In the genomic region with DNA sequence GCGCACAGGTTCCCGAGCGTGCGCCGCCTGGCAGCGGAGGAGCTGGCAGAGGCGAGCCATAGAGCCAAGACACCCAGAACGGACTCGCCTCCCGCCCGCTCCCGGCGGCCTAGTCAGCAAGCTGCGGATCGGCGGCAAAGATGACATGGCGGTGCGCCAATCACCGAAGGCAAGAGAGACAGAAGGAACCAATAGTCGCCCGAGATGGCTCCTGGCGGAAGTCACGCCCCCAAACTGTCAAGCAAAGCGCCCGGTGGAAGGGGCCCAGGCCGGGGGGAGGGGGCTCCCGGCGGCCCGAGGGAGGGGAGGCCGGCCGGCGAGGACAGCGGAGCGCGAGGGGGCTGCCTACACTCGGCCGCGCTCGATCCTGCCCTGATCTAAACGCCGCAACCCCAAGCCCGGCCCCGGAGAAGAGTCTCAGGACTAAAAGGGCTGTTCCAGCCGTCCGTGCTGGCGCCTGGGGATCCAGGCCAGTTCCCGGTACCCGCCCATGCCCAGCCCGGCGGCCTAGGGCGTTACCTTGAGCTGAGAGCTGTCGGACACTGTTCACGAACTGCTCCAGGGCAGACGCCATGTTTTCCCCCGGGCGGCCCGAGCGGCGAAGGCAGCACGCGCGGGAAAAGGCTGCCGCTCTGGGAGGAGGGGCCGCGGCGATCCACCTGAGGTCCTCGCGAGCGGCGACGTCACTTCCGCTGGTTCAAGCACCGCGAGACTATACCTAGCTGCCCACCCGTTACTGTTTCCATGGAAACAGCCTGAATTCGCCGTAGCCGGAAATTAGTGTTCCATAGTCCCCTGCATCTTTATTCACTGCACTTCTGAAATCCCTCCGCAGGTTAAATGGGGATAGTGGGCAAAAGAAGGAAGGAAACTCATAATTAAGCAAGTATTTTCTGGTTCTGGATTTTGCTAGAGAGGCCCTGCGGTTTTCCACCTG, we compare ENCODE assay signal across 1 cellular context.
TF ChIP-seq lines count a peak whose summit lies in the region.

A gene (minus strand): TSS at position 634 of the 937 bp plus-strand sequence. CDS start 60 bp downstream, at position 574.

TF ChIP-seq in HepG2, 621 proteins besides CTCF, POLR2A, EP300 and RAD21 (continued from another document and continues in another):
- TF ChIP-seq, protein P1, sequence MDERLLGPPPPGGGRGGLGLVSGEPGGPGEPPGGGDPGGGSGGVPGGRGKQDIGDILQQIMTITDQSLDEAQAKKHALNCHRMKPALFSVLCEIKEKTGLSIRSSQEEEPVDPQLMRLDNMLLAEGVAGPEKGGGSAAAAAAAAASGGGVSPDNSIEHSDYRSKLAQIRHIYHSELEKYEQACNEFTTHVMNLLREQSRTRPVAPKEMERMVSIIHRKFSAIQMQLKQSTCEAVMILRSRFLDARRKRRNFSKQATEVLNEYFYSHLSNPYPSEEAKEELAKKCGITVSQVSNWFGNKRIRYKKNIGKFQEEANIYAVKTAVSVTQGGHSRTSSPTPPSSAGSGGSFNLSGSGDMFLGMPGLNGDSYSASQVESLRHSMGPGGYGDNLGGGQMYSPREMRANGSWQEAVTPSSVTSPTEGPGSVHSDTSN (CRISPR knock-in tag; IDR thresholded peaks at IDR 0.05) = peak; percentile 87
- TF ChIP-seq ZNF878 (CRISPR knock-in tag; IDR thresholded peaks at IDR 0.05) (no peak), ZNF7 (CRISPR knock-in tag; IDR thresholded peaks at IDR 0.05) (no peak), ZNF451 (CRISPR knock-in tag; IDR thresholded peaks at IDR 0.05) (peak; percentile 68; the same call in 1 of the 2 replicates), MZF1 (CRISPR knock-in tag; IDR thresholded peaks at IDR 0.05; ENCODE audit: borderline replicate concordance) (0 out of 2 replicates have a peak, but pooled peaks have one; percentile 32), HES4 (CRISPR knock-in tag; IDR thresholded peaks at IDR 0.05; ENCODE audit: borderline replicate concordance) (0 out of 2 replicates have a peak, but pooled peaks have one; percentile 33), ZC3H13 (CRISPR knock-in tag; IDR thresholded peaks at IDR 0.05) (0 out of 2 replicates have a peak, but pooled peaks have one; percentile 52), CCAR2 (optimal IDR thresholded peaks at IDR 0.05; ENCODE audit: low read depth, low read length) (no peak), RBAK (CRISPR knock-in tag; IDR thresholded peaks at IDR 0.05) (no peak), ZNF367 (CRISPR knock-in tag; IDR thresholded peaks at IDR 0.05; ENCODE audit: borderline replicate concordance) (no peak), KDM3A (CRISPR knock-in tag; IDR thresholded peaks at IDR 0.05; ENCODE audit: low read depth) (peak; percentile 66; the same call in 1 of the 2 replicates), DNMT1 (CRISPR knock-in tag; IDR thresholded peaks at IDR 0.05) (no peak), FOSL2 (CRISPR knock-in tag; IDR thresholded peaks at IDR 0.05) (peak; percentile 9; the same call in 1 of the 2 replicates), RORA (CRISPR knock-in tag; IDR thresholded peaks at IDR 0.05) (no peak), ATF7 (IDR thresholded peaks at IDR 0.05) (no peak), ATF7 (CRISPR knock-in tag; IDR thresholded peaks at IDR 0.05) (no peak), ZNF543 (CRISPR knock-in tag; IDR thresholded peaks at IDR 0.05) (no peak), HNRNPK (IDR thresholded peaks at IDR 0.05; ENCODE audit: low read depth, low read length, poor library complexity, severe bottlenecking) (no peak), SIN3A (IDR thresholded peaks at IDR 0.05; ENCODE audit: borderline replicate concordance, low read depth, low read length) (peak; percentile 92; the same call in 1 of the 2 replicates), ZNF766 (CRISPR knock-in tag; IDR thresholded peaks at IDR 0.05; ENCODE audit: borderline replicate concordance) (no peak), CHD4 (IDR thresholded peaks at IDR 0.05; ENCODE audit: borderline replicate concordance, low read length) (no peak), ZNF350 (CRISPR knock-in tag; IDR thresholded peaks at IDR 0.05; ENCODE audit: borderline replicate concordance, low read depth) (no peak; the same call in 1 of the 2 replicates), ZFAT (CRISPR knock-in tag; conservative IDR thresholded peaks at IDR 0.05) (no peak), ZMYM4 (CRISPR knock-in tag; IDR thresholded peaks at IDR 0.05) (peak; percentile 63; the same call in 1 of the 2 replicates), SAFB2 (CRISPR knock-in tag; IDR thresholded peaks at IDR 0.05; ENCODE audit: borderline replicate concordance, low read depth) (no peak), NCOA5 (CRISPR knock-in tag; IDR thresholded peaks at IDR 0.05) (no peak), SUZ12 (IDR thresholded peaks at IDR 0.05; ENCODE audit: low read depth, low read length) (no peak), SMC3 (IDR thresholded peaks at IDR 0.05; ENCODE audit: low read length) (no peak), FOXA3 (CRISPR knock-in tag; IDR thresholded peaks at IDR 0.05) (no peak), ZNF567 (CRISPR knock-in tag; IDR thresholded peaks at IDR 0.05; ENCODE audit: borderline replicate concordance) (0 out of 2 replicates have a peak, but pooled peaks have one; percentile 38), ZNF329 (CRISPR knock-in tag; IDR thresholded peaks at IDR 0.05; ENCODE audit: low read depth) (0 out of 2 replicates have a peak, but pooled peaks have one; percentile 48), ZBTB7B (CRISPR knock-in tag; IDR thresholded peaks at IDR 0.05) (peak; percentile 60), TOPORS (CRISPR knock-in tag; IDR thresholded peaks at IDR 0.05) (no peak), GATA4 (IDR thresholded peaks at IDR 0.05; ENCODE audit: borderline replicate concordance, low read depth) (no peak), ZFP37 (CRISPR knock-in tag; IDR thresholded peaks at IDR 0.05; ENCODE audit: borderline replicate concordance) (peak; percentile 46; the same call in 1 of the 2 replicates), ZNF225 (CRISPR knock-in tag; IDR thresholded peaks at IDR 0.05) (no peak), ZNF232 (CRISPR knock-in tag; IDR thresholded peaks at IDR 0.05; ENCODE audit: borderline replicate concordance) (peak; percentile 68; the same call in 1 of the 2 replicates), ZNF383 (CRISPR knock-in tag; IDR thresholded peaks at IDR 0.05; ENCODE audit: borderline replicate concordance) (no peak), HDAC2 (CRISPR knock-in tag; IDR thresholded peaks at IDR 0.05) (peak; percentile 73), ZNF337 (CRISPR knock-in tag; IDR thresholded peaks at IDR 0.05; ENCODE audit: borderline replicate concordance, low read depth) (0 out of 2 replicates have a peak, but pooled peaks have one; percentile 10), NFYC (CRISPR knock-in tag; IDR thresholded peaks at IDR 0.05) (peak; percentile 92)
- TF ChIP-seq, protein P2, sequence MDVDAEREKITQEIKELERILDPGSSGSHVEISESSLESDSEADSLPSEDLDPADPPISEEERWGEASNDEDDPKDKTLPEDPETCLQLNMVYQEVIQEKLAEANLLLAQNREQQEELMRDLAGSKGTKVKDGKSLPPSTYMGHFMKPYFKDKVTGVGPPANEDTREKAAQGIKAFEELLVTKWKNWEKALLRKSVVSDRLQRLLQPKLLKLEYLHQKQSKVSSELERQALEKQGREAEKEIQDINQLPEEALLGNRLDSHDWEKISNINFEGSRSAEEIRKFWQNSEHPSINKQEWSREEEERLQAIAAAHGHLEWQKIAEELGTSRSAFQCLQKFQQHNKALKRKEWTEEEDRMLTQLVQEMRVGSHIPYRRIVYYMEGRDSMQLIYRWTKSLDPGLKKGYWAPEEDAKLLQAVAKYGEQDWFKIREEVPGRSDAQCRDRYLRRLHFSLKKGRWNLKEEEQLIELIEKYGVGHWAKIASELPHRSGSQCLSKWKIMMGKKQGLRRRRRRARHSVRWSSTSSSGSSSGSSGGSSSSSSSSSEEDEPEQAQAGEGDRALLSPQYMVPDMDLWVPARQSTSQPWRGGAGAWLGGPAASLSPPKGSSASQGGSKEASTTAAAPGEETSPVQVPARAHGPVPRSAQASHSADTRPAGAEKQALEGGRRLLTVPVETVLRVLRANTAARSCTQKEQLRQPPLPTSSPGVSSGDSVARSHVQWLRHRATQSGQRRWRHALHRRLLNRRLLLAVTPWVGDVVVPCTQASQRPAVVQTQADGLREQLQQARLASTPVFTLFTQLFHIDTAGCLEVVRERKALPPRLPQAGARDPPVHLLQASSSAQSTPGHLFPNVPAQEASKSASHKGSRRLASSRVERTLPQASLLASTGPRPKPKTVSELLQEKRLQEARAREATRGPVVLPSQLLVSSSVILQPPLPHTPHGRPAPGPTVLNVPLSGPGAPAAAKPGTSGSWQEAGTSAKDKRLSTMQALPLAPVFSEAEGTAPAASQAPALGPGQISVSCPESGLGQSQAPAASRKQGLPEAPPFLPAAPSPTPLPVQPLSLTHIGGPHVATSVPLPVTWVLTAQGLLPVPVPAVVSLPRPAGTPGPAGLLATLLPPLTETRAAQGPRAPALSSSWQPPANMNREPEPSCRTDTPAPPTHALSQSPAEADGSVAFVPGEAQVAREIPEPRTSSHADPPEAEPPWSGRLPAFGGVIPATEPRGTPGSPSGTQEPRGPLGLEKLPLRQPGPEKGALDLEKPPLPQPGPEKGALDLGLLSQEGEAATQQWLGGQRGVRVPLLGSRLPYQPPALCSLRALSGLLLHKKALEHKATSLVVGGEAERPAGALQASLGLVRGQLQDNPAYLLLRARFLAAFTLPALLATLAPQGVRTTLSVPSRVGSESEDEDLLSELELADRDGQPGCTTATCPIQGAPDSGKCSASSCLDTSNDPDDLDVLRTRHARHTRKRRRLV (CRISPR knock-in tag; IDR thresholded peaks at IDR 0.05) = no peak
- TF ChIP-seq, protein P3, sequence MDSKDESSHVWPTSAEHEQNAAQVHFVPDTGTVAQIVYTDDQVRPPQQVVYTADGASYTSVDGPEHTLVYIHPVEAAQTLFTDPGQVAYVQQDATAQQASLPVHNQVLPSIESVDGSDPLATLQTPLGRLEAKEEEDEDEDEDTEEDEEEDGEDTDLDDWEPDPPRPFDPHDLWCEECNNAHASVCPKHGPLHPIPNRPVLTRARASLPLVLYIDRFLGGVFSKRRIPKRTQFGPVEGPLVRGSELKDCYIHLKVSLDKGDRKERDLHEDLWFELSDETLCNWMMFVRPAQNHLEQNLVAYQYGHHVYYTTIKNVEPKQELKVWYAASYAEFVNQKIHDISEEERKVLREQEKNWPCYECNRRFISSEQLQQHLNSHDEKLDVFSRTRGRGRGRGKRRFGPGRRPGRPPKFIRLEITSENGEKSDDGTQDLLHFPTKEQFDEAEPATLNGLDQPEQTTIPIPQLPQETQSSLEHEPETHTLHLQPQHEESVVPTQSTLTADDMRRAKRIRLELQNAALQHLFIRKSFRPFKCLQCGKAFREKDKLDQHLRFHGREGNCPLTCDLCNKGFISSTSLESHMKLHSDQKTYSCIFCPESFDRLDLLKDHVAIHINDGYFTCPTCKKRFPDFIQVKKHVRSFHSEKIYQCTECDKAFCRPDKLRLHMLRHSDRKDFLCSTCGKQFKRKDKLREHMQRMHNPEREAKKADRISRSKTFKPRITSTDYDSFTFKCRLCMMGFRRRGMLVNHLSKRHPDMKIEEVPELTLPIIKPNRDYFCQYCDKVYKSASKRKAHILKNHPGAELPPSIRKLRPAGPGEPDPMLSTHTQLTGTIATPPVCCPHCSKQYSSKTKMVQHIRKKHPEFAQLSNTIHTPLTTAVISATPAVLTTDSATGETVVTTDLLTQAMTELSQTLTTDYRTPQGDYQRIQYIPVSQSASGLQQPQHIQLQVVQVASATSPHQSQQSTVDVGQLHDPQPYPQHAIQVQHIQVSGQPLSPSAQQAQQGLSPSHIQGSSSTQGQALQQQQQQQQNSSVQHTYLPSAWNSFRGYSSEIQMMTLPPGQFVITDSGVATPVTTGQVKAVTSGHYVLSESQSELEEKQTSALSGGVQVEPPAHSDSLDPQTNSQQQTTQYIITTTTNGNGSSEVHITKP (CRISPR knock-in tag; IDR thresholded peaks at IDR 0.05; ENCODE audit: low read depth) = 0 out of 2 replicates have a peak, but pooled peaks have one; percentile 44
- TF ChIP-seq, protein P4, sequence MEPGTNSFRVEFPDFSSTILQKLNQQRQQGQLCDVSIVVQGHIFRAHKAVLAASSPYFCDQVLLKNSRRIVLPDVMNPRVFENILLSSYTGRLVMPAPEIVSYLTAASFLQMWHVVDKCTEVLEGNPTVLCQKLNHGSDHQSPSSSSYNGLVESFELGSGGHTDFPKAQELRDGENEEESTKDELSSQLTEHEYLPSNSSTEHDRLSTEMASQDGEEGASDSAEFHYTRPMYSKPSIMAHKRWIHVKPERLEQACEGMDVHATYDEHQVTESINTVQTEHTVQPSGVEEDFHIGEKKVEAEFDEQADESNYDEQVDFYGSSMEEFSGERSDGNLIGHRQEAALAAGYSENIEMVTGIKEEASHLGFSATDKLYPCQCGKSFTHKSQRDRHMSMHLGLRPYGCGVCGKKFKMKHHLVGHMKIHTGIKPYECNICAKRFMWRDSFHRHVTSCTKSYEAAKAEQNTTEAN (CRISPR knock-in tag; conservative IDR thresholded peaks at IDR 0.05) = peak; percentile 36; the same call in 1 of the 2 replicates
- TF ChIP-seq, protein P5, sequence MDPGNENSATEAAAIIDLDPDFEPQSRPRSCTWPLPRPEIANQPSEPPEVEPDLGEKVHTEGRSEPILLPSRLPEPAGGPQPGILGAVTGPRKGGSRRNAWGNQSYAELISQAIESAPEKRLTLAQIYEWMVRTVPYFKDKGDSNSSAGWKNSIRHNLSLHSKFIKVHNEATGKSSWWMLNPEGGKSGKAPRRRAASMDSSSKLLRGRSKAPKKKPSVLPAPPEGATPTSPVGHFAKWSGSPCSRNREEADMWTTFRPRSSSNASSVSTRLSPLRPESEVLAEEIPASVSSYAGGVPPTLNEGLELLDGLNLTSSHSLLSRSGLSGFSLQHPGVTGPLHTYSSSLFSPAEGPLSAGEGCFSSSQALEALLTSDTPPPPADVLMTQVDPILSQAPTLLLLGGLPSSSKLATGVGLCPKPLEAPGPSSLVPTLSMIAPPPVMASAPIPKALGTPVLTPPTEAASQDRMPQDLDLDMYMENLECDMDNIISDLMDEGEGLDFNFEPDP (CRISPR knock-in tag; conservative IDR thresholded peaks at IDR 0.05) = no peak
- TF ChIP-seq, protein P6, sequence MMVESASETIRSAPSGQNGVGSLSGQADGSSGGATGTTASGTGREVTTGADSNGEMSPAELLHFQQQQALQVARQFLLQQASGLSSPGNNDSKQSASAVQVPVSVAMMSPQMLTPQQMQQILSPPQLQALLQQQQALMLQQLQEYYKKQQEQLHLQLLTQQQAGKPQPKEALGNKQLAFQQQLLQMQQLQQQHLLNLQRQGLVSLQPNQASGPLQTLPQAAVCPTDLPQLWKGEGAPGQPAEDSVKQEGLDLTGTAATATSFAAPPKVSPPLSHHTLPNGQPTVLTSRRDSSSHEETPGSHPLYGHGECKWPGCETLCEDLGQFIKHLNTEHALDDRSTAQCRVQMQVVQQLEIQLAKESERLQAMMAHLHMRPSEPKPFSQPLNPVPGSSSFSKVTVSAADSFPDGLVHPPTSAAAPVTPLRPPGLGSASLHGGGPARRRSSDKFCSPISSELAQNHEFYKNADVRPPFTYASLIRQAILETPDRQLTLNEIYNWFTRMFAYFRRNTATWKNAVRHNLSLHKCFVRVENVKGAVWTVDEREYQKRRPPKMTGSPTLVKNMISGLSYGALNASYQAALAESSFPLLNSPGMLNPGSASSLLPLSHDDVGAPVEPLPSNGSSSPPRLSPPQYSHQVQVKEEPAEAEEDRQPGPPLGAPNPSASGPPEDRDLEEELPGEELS (CRISPR knock-in tag; IDR thresholded peaks at IDR 0.05) = peak; percentile 16; the same call in 1 of the 2 replicates
- TF ChIP-seq, protein P7, sequence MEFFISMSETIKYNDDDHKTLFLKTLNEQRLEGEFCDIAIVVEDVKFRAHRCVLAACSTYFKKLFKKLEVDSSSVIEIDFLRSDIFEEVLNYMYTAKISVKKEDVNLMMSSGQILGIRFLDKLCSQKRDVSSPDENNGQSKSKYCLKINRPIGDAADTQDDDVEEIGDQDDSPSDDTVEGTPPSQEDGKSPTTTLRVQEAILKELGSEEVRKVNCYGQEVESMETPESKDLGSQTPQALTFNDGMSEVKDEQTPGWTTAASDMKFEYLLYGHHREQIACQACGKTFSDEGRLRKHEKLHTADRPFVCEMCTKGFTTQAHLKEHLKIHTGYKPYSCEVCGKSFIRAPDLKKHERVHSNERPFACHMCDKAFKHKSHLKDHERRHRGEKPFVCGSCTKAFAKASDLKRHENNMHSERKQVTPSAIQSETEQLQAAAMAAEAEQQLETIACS (CRISPR knock-in tag; IDR thresholded peaks at IDR 0.05) = no peak
